In genomic region chr17:21466550-21466949, GRCh38 we compare ENCODE assay signal across 22 cellular contexts.
DNase-seq lines count a peak whose midpoint lies in the region; ATAC-seq and TF ChIP-seq lines count a peak whose summit lies in the region.
"Had no signal": no experiment of that assay in that cellular context is flagged by ENCODE, and none has a peak within 500 bp of the region (broad histone marks: within the 10 kb centered on the region; RNA-seq: fewer than 3 reads in every experiment).

No MANE protein-coding gene starts in this region.

- H3K27ac Mint-ChIP-seq in neural crest cell (ENCODE audit: unreplicated experiment): peak overlapping the region; percentile 44
- H3K27ac Mint-ChIP-seq: CD14-positive monocyte; CD4-positive, alpha-beta T cell; CD8-positive, alpha-beta memory T cell; GM23338; H9; HFFc6 had no signal

- H3K9me3 ChIP-seq in right atrium auricular region: no peaks in the 10 kb centered on the region
- H3K9me3 ChIP-seq: BE2C; BLaER1 treated with 17β-estradiol and CSF1 and Interleukin-3, amounts not matched to agents 10 nM and 100 nM had no signal

- no peak overlapping the region for H3K4me3 ChIP-seq in right atrium auricular region
- H3K4me3 ChIP-seq: BLaER1 treated with 17β-estradiol and CSF1 and Interleukin-3, amounts not matched to agents 10 nM and 100 nM; GM12878; GM23338 had no signal

- no peak overlapping the region for H3K4me3 Mint-ChIP-seq in neural crest cell
- H3K4me3 Mint-ChIP-seq: CD14-positive monocyte; CD4-positive, alpha-beta T cell; CD8-positive, alpha-beta memory T cell; GM23338; H9; HFFc6 had no signal

- no peaks in the 10 kb centered on the region for H3K27me3 ChIP-seq in right atrium auricular region
- H3K27me3 ChIP-seq: BE2C had no signal

- H3K4me1 Mint-ChIP-seq in neural crest cell: peaks cover 18% of the 10 kb centered on the region

- H3K27me3 Mint-ChIP-seq in neural crest cell (ENCODE audit: low read depth): peaks cover 62% of the 10 kb centered on the region

- H3K36me3 Mint-ChIP-seq in neural crest cell (ENCODE audit: low read depth): no peaks in the 10 kb centered on the region
- H3K36me3 Mint-ChIP-seq: CD8-positive, alpha-beta memory T cell had no signal

- peak; percentile 50 for DNase-seq in right atrium auricular region (ENCODE audit: low spot score)
- no peak for DNase-seq in left ventricle myocardium superior
- DNase-seq in ecto neural progenitor cell (ENCODE audit: low spot score): peak; percentile 36
- DNase-seq in neural crest cell (ENCODE audit: low read depth, low spot score): no peak
- no peak for DNase-seq in activated CD8-positive, alpha-beta memory T cell treated with anti-CD3 and anti-CD28 coated beads, Interleukin-2, amount 50 U/mL, for 4 hours
- DNase-seq in mucosa of gallbladder (ENCODE audit: low spot score): no peak
- DNase-seq: BE2C; CD4-positive, alpha-beta T cell; CD8-positive, alpha-beta memory T cell; DMS 273 treated with DMSO at 0.1 percent for 48 hours; DMS79; EL; GDM1; H9; HFFc6 had no signal

- no peak for TF ChIP-seq CTCF in right atrium auricular region (IDR thresholded peaks at IDR 0.05)
- TF ChIP-seq CTCF in neural crest cell (conservative IDR thresholded peaks at IDR 0.05): no peak

- H3K4me1 ChIP-seq in right atrium auricular region: peaks cover 0 to 14% of the 10 kb centered on the region in 2 donors
- H3K4me1 ChIP-seq: BE2C had no signal

- no peak overlapping the region for H3K27ac ChIP-seq in right atrium auricular region
- H3K27ac ChIP-seq: 22Rv1; BLaER1 treated with 17β-estradiol and CSF1 and Interleukin-3, amounts not matched to agents 10 nM and 100 nM had no signal

- no peaks in the 10 kb centered on the region for H3K9me3 Mint-ChIP-seq in neural crest cell
- H3K9me3 Mint-ChIP-seq: CD4-positive, alpha-beta T cell; CD8-positive, alpha-beta memory T cell; HFFc6 had no signal

- ATAC-seq in left ventricle myocardium superior (no peak), HG02840 (IDR thresholded peaks at IDR 0.05; ENCODE audit: low FRiP score, unreplicated experiment) (no peak)
- ATAC-seq: GM12878, GM23338, HCT116 had no signal

- intact Hi-C loops in left ventricle myocardium superior (cut with micrococcal nuclease): no loop called here

- no peaks in the 10 kb centered on the region for H3K36me3 ChIP-seq in right atrium auricular region
- H3K36me3 ChIP-seq: BE2C; BLaER1 treated with 17β-estradiol and CSF1 and Interleukin-3, amounts not matched to agents 10 nM and 100 nM had no signal

Comparison
In these comparisons a context has a peak if more than half of its experiments do, and no peak if none do; other contexts are left out.
1. DNase-seq: peak in right atrium auricular region (single experiment) and ecto neural progenitor cell (single experiment); none in left ventricle myocardium superior (single experiment), neural crest cell (single experiment), activated CD8-positive, alpha-beta memory T cell treated with anti-CD3 and anti-CD28 coated beads, Interleukin-2, amount 50 U/mL, for 4 hours (single experiment) and mucosa of gallbladder (single experiment).